ENCODE assay signal across 1 cellular context in genomic region chr9:137486141-137486490, GRCh38.
TF ChIP-seq lines count a peak whose summit lies in the region.

No MANE protein-coding gene starts in this region.

TF ChIP-seq in HepG2, 621 proteins besides CTCF, POLR2A, EP300 and RAD21:
- no peak for TF ChIP-seq MXI1 (IDR thresholded peaks at IDR 0.05; ENCODE audit: borderline replicate concordance, low read depth, low read length)
- no peak for TF ChIP-seq ZNF296 (CRISPR knock-in tag; conservative IDR thresholded peaks at IDR 0.05)
- TF ChIP-seq, protein P1, sequence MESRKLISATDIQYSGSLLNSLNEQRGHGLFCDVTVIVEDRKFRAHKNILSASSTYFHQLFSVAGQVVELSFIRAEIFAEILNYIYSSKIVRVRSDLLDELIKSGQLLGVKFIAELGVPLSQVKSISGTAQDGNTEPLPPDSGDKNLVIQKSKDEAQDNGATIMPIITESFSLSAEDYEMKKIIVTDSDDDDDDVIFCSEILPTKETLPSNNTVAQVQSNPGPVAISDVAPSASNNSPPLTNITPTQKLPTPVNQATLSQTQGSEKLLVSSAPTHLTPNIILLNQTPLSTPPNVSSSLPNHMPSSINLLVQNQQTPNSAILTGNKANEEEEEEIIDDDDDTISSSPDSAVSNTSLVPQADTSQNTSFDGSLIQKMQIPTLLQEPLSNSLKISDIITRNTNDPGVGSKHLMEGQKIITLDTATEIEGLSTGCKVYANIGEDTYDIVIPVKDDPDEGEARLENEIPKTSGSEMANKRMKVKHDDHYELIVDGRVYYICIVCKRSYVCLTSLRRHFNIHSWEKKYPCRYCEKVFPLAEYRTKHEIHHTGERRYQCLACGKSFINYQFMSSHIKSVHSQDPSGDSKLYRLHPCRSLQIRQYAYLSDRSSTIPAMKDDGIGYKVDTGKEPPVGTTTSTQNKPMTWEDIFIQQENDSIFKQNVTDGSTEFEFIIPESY (CRISPR knock-in tag; IDR thresholded peaks at IDR 0.05), result 0 out of 2 replicates have a peak, but pooled peaks have one; percentile 19
- TF ChIP-seq, protein P2, sequence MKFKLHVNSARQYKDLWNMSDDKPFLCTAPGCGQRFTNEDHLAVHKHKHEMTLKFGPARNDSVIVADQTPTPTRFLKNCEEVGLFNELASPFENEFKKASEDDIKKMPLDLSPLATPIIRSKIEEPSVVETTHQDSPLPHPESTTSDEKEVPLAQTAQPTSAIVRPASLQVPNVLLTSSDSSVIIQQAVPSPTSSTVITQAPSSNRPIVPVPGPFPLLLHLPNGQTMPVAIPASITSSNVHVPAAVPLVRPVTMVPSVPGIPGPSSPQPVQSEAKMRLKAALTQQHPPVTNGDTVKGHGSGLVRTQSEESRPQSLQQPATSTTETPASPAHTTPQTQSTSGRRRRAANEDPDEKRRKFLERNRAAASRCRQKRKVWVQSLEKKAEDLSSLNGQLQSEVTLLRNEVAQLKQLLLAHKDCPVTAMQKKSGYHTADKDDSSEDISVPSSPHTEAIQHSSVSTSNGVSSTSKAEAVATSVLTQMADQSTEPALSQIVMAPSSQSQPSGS (CRISPR knock-in tag; IDR thresholded peaks at IDR 0.05), result no peak
- TF ChIP-seq DR1 (CRISPR knock-in tag; IDR thresholded peaks at IDR 0.05), result no peak
